31 cellular contexts compared by ENCODE assay signal in the genomic region with DNA sequence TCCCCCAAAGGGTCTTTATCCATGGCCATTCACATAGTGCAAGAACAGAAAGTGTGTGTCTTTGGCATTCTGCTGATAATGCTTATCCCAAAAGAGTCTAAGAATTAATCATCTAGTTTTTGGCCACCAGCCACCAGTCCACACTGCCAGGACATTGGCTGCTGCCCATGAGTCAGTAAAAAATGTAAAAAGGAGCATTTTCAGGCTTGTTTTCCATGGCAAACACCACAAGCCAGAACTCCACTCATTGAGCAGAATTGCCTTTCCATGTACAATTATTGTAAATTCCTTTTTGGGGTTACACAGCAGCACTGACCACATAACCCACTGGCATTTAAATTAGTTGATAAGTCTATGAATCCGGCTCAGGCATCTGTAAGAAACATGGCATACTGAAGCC.
DNase-seq lines count a peak whose midpoint lies in the region; ATAC-seq and TF ChIP-seq lines count a peak whose summit lies in the region.
"Had no signal": no experiment of that assay in that cellular context is flagged by ENCODE, and none has a peak within 500 bp of the region (broad histone marks: within the 10 kb centered on the region; RNA-seq: fewer than 3 reads in every experiment).

No MANE protein-coding gene starts in this region.

- no peaks in the 10 kb centered on the region for H3K4me1 Mint-ChIP-seq in effector memory CD8-positive, alpha-beta T cell (ENCODE audit: low read depth in 2 of 2)
- H3K4me1 Mint-ChIP-seq: activated T-helper 17 cell treated with anti-CD3 and anti-CD28 coated beads, Interleukin-2, amount 50 U/mL, for 72 hours; GM23338; immature natural killer cell; naive thymus-derived CD4-positive, alpha-beta T cell; stimulated activated naive B cell treated with anti-CD40 and anti-IgM and Interleukin-4, amounts not matched to agents 10 μg/mL and 1 μg/mL and 100 μg/mL, for 72 hours had no signal

- H3K27ac ChIP-seq in RWPE2 (ENCODE audit: poor library complexity, severe bottlenecking) (no peak overlapping the region), testis (no peak overlapping the region)
- H3K27ac ChIP-seq: gastrocnemius medialis, prostate gland, suprapubic skin had no signal

- H3K36me3 ChIP-seq in RWPE2 (ENCODE audit: low read depth) (no peaks in the 10 kb centered on the region), testis (ENCODE audit: low read depth, missing control alignments) (no peaks in the 10 kb centered on the region)
- H3K36me3 ChIP-seq: gastrocnemius medialis, prostate gland, suprapubic skin had no signal

- no peaks in the 10 kb centered on the region for H3K9me3 ChIP-seq in RWPE2 (ENCODE audit: severe bottlenecking)
- H3K9me3 ChIP-seq in testis: no peaks in the 10 kb centered on the region
- H3K9me3 ChIP-seq: gastrocnemius medialis, prostate gland, suprapubic skin had no signal

- H3K27me3 Mint-ChIP-seq in effector memory CD8-positive, alpha-beta T cell: peaks cover 6 to 10% of the 10 kb centered on the region in 2 donors

- H3K36me3 Mint-ChIP-seq in effector memory CD8-positive, alpha-beta T cell (ENCODE audit: insufficient read depth): no peaks in the 10 kb centered on the region
- H3K36me3 Mint-ChIP-seq: immature natural killer cell; naive thymus-derived CD4-positive, alpha-beta T cell; stimulated activated naive B cell treated with anti-CD40 and anti-IgM and Interleukin-4, amounts not matched to agents 10 μg/mL and 1 μg/mL and 100 μg/mL, for 72 hours had no signal

- no peaks in the 10 kb centered on the region for H3K27me3 ChIP-seq in RWPE2 (ENCODE audit: insufficient read depth, poor library complexity, severe bottlenecking)
- no peaks in the 10 kb centered on the region for H3K27me3 ChIP-seq in testis
- H3K27me3 ChIP-seq: gastrocnemius medialis, suprapubic skin had no signal

- WGBS in testis, 2 donors: 80 to 100% methylated on average over 1 of the region's 1 CpG

- no peak for TF ChIP-seq POLR2A in testis (IDR thresholded peaks at IDR 0.05)

- DNase-seq in HS-27A (ENCODE audit: low read depth): peak; percentile 2
- DNase-seq in RWPE2 (ENCODE audit: low spot score): no peak
- DNase-seq in choroid plexus epithelial cell (ENCODE audit: low read depth): peak; percentile 1
- DNase-seq in retinal pigment epithelial cell (ENCODE audit: low read depth): peak; percentile 2
- no peak for DNase-seq in testis
- no peak for DNase-seq in activated CD4-positive, alpha-beta T cell treated with anti-CD3 and anti-CD28 coated beads for 1 hour
- no peak for DNase-seq in effector memory CD8-positive, alpha-beta T cell
- DNase-seq in activated CD4-positive, alpha-beta T cell treated with anti-CD3 and anti-CD28 coated beads, Interleukin-2, amount 50 U/mL, for 4 hours: no peak
- DNase-seq: activated CD8-positive, alpha-beta T cell treated with anti-CD3 and anti-CD28 coated beads for 36 hours; activated naive CD4-positive, alpha-beta T cell treated with anti-CD3 and anti-CD28 coated beads, Interleukin-2, amount 50 U/mL, for 16 hours; anterior cingulate cortex; C1 segment of cervical spinal cord; Calu3; cerebellar nuclear complex; DND-41; gastrocnemius medialis; immature natural killer cell; Karpas-422; left ventricle myocardium superior; naive thymus-derived CD4-positive, alpha-beta T cell; NCI-H1694 treated with DMSO at 0.1 percent for 48 hours; NCI-H2171; NCI-H526; stimulated activated CD4-positive, alpha-beta T cell treated with anti-CD3 and anti-CD28 coated beads, Interleukin-15, amount 100 ng/mL, for 24 hours; stimulated activated naive B cell treated with anti-CD40 and anti-IgM and Interleukin-4, amounts not matched to agents 10 μg/mL and 1 μg/mL and 100 μg/mL, for 72 hours had no signal

- no peaks in the 10 kb centered on the region for H3K9me3 Mint-ChIP-seq in effector memory CD8-positive, alpha-beta T cell
- H3K9me3 Mint-ChIP-seq: activated CD8-positive, alpha-beta T cell treated with anti-CD3 and anti-CD28 coated beads for 36 hours; activated T-helper 17 cell treated with anti-CD3 and anti-CD28 coated beads, Interleukin-2, amount 50 U/mL, for 72 hours; GM23338 had no signal

- H3K4me1 ChIP-seq in RWPE2 (ENCODE audit: insufficient read depth, poor library complexity, severe bottlenecking) (no peaks in the 10 kb centered on the region), testis (no peaks in the 10 kb centered on the region)
- H3K4me1 ChIP-seq: gastrocnemius medialis, prostate gland, suprapubic skin had no signal

- no peak overlapping the region for H3K4me3 Mint-ChIP-seq in effector memory CD8-positive, alpha-beta T cell
- H3K4me3 Mint-ChIP-seq: activated CD8-positive, alpha-beta T cell treated with anti-CD3 and anti-CD28 coated beads for 36 hours; activated T-helper 17 cell treated with anti-CD3 and anti-CD28 coated beads, Interleukin-2, amount 50 U/mL, for 72 hours; GM23338; immature natural killer cell; naive thymus-derived CD4-positive, alpha-beta T cell; stimulated activated naive B cell treated with anti-CD40 and anti-IgM and Interleukin-4, amounts not matched to agents 10 μg/mL and 1 μg/mL and 100 μg/mL, for 72 hours had no signal

- intact Hi-C loops in testis (cut with DNase I; ENCODE audit: low total_unique reads): no loop called here

- H3K4me3 ChIP-seq in RWPE2 (ENCODE audit: severe bottlenecking): no peak overlapping the region
- H3K4me3 ChIP-seq in choroid plexus epithelial cell (ENCODE audit: low read depth, low read length): no peak overlapping the region
- no peak overlapping the region for H3K4me3 ChIP-seq in retinal pigment epithelial cell (ENCODE audit: low read length)
- no peak overlapping the region for H3K4me3 ChIP-seq in testis
- H3K4me3 ChIP-seq: gastrocnemius medialis, GM23338, prostate gland, suprapubic skin had no signal

- ATAC-seq in RWPE2 (ENCODE audit: low read depth): peak; percentile 54; the same call in 2 of the 3 replicates
- ATAC-seq in effector memory CD8-positive, alpha-beta T cell (replicated peaks): no peak
- ATAC-seq: activated CD4-positive, CD25-positive, alpha-beta regulatory T cell treated with anti-CD3 and anti-CD28 coated beads, Interleukin-2, amount 50 U/mL, for 24 hours; activated CD8-positive, alpha-beta T cell treated with anti-CD3 and anti-CD28 coated beads for 36 hours; activated T-helper 17 cell treated with anti-CD3 and anti-CD28 coated beads, Interleukin-2, amount 50 U/mL, for 72 hours; gastrocnemius medialis; GM23338; HepG2; left ventricle myocardium superior; naive thymus-derived CD4-positive, alpha-beta T cell; stimulated activated naive B cell treated with anti-CD40 and anti-IgM and Interleukin-4, amounts not matched to agents 10 μg/mL and 1 μg/mL and 100 μg/mL, for 72 hours had no signal

- no peak overlapping the region for H3K27ac Mint-ChIP-seq in effector memory CD8-positive, alpha-beta T cell
- H3K27ac Mint-ChIP-seq: activated CD8-positive, alpha-beta T cell treated with anti-CD3 and anti-CD28 coated beads for 36 hours; activated T-helper 17 cell treated with anti-CD3 and anti-CD28 coated beads, Interleukin-2, amount 50 U/mL, for 72 hours; GM23338; immature natural killer cell; naive thymus-derived CD4-positive, alpha-beta T cell; stimulated activated naive B cell treated with anti-CD40 and anti-IgM and Interleukin-4, amounts not matched to agents 10 μg/mL and 1 μg/mL and 100 μg/mL, for 72 hours had no signal

- TF ChIP-seq CTCF in RWPE2 (IDR thresholded peaks at IDR 0.05; ENCODE audit: poor library complexity, severe bottlenecking): no peak
- no peak for TF ChIP-seq CTCF in choroid plexus epithelial cell (conservative IDR thresholded peaks at IDR 0.05; ENCODE audit: low read depth, low read length)
- TF ChIP-seq CTCF in retinal pigment epithelial cell (conservative IDR thresholded peaks at IDR 0.05; ENCODE audit: low read depth, low read length): no peak
- no peak for TF ChIP-seq CTCF in testis (IDR thresholded peaks at IDR 0.05)

Comparison
In these comparisons a context has a peak if more than half of its experiments do, and no peak if none do; other contexts are left out.
1. DNase-seq: peak in HS-27A (single experiment), choroid plexus epithelial cell (single experiment) and retinal pigment epithelial cell (single experiment); none in RWPE2 (single experiment), testis (single experiment), activated CD4-positive, alpha-beta T cell treated with anti-CD3 and anti-CD28 coated beads for 1 hour (single experiment), effector memory CD8-positive, alpha-beta T cell (0 of 3) and activated CD4-positive, alpha-beta T cell treated with anti-CD3 and anti-CD28 coated beads, Interleukin-2, amount 50 U/mL, for 4 hours (0 of 2).